Comparison of ENCODE assay signal across 8 cellular contexts in the genomic region with DNA sequence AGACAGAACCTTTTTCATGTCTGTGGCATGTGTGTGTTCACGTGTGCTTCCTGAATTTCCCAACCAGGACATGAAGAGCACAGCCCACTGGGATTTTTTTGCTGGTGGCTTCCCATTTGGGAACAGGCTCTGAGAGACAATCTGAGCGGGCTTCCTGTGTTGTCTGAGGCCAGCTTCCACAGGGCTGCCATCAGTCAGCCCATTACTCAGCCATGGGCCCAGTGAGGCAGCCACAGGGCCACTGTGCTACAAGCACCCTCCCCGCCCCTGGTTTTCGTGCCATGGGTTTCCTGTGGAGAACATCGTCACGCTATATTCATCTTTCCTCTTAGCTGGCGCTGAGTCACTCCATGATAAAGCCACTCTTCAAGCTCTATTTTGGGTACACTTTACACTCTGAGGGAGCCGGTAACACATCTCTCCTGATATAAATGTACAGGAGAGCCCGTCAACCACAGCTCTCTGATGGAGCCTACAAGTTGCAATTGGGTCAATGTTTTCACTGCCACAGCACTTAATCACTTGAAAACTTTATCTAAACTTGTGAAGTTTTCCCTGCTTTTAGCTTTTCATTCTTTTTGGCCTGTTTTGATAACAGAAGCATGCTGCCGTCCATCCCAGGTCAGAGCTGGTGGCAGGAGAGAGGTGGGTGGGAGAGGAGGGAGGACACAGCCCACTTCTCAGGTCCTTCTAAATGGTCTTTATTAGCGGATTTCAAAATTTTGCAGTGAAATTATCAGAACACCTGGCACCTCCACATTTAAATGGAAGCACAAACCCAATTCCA.
DNase-seq lines count a peak whose midpoint lies in the region; ATAC-seq, FAIRE-seq and TF ChIP-seq lines count a peak whose summit lies in the region.

No MANE protein-coding gene starts in this region.

- TF ChIP-seq CTCF in CD14-positive monocyte (IDR thresholded peaks at IDR 0.05) (no peak), keratinocyte (optimal IDR thresholded peaks at IDR 0.05 in 1 of 3, IDR thresholded peaks at IDR 0.05 in 1 of 3, conservative IDR thresholded peaks at IDR 0.05 in 1 of 3; ENCODE audit: extremely low read depth in 1 of 3, insufficient read depth in 2 of 3, low read length in 3 of 3) (no peak), endodermal cell (conservative IDR thresholded peaks at IDR 0.05) (no peak)

- no peaks in the 10 kb centered on the region for H4K20me1 ChIP-seq in keratinocyte (ENCODE audit: control insufficient read depth, extremely low read depth, insufficient read depth, low read length)

- H3K36me3 ChIP-seq in keratinocyte (ENCODE audit: control insufficient read depth in 2 of 2, extremely low read depth in 1 of 2, insufficient read depth in 2 of 2, low read length in 2 of 2) (no peaks in the 10 kb centered on the region), endodermal cell (ENCODE audit: control insufficient read depth, insufficient read depth, low read length) (peaks cover 36% of the 10 kb centered on the region)

- peaks cover 50% of the 10 kb centered on the region for H3K4me1 Mint-ChIP-seq in CD14-positive monocyte
- H3K4me1 Mint-ChIP-seq in endodermal cell: peaks cover 42% of the 10 kb centered on the region

- H3K27me3 Mint-ChIP-seq in CD14-positive monocyte (ENCODE audit: low read depth in 3 of 3) (peaks cover 0 to 5% (median 0%) of the 10 kb centered on the region in 3 donors), endodermal cell (ENCODE audit: insufficient read depth) (no peaks in the 10 kb centered on the region)

- H3K27ac Mint-ChIP-seq in CD14-positive monocyte (peak overlapping the region; percentile 85 to 96 (median 94)), endodermal cell (no peak overlapping the region)

- 86 to 93% methylated on average over 11 of the region's 11 CpGs for WGBS in endodermal cell (ENCODE audit: insufficient coverage in 1 of 2, insufficient read length in 1 of 2), 2 experiments

- peak; percentile 44 for FAIRE-seq in keratinocyte (lab: Jason Lieb, UNC)

- H3K27me3 ChIP-seq in keratinocyte (ENCODE audit: control insufficient read depth, extremely low read depth, insufficient read depth, low read length) (no peaks in the 10 kb centered on the region), endodermal cell (ENCODE audit: control insufficient read depth, insufficient read depth, low read length, poor library complexity, severe bottlenecking) (no peaks in the 10 kb centered on the region)

- intact Hi-C loops in CD14-positive monocyte (cut with micrococcal nuclease): loop anchor here (2.0 to 5.0 kb wide), 2 partner anchors 34 to 42 kb away; no protein-coding TSS in a partner anchor

- dilution Hi-C loops in keratinocyte (cut with MboI; ENCODE audit: extremely low pct_ligation_motif_present, low sequenced_read_pairs): no loop called here

- H3K27ac ChIP-seq in angular gyrus (ENCODE audit: low read depth, low read length) (peak overlapping the region; percentile 74), keratinocyte (ENCODE audit: control insufficient read depth, insufficient read depth, low read length) (peak overlapping the region; percentile 94), endodermal cell (ENCODE audit: low read depth, low read length) (no peak overlapping the region)

- ATAC-seq in HG02884 (IDR thresholded peaks at IDR 0.05; ENCODE audit: unreplicated experiment): peak; percentile 35

- H3K9ac ChIP-seq in keratinocyte (ENCODE audit: control insufficient read depth, extremely low read depth, insufficient read depth, low read length): peak overlapping the region; percentile 67
- no peak overlapping the region for H3K9ac ChIP-seq in endodermal cell (ENCODE audit: extremely low read depth, low read length, poor library complexity, severe bottlenecking)

- H3K9me3 Mint-ChIP-seq in CD14-positive monocyte (peaks cover 0 to 4% (median 2%) of the 10 kb centered on the region in 7 donors), endodermal cell (peaks cover 7% of the 10 kb centered on the region)

- H3K4me3 ChIP-seq in keratinocyte (ENCODE audit: control insufficient read depth in 2 of 3, extremely low read depth in 1 of 3, insufficient read depth in 2 of 3, low read depth in 1 of 3, low read length in 3 of 3) (no peak overlapping the region), endodermal cell (ENCODE audit: low read length) (no peak overlapping the region)

- H3K4me3 Mint-ChIP-seq in CD14-positive monocyte (peak overlapping the region in 1 of 2 donors; percentile 46), endodermal cell (no peak overlapping the region)

- H3K36me3 Mint-ChIP-seq in CD14-positive monocyte: peaks cover 33 to 49% of the 10 kb centered on the region in 2 donors
- H3K36me3 Mint-ChIP-seq in endodermal cell (ENCODE audit: low read depth): peaks cover 41% of the 10 kb centered on the region

- H2AFZ ChIP-seq in keratinocyte (ENCODE audit: control insufficient read depth, low read length): no peak overlapping the region

- H3K4me1 ChIP-seq in keratinocyte (ENCODE audit: control insufficient read depth, extremely low read depth, insufficient read depth, low read length): peaks cover 46% of the 10 kb centered on the region
- H3K4me1 ChIP-seq in endodermal cell (ENCODE audit: control insufficient read depth, insufficient read depth, low read length): peaks cover 15% of the 10 kb centered on the region

- H3K79me2 ChIP-seq in keratinocyte (ENCODE audit: control insufficient read depth, insufficient read depth, low read length): peaks cover 4% of the 10 kb centered on the region

- no peaks in the 10 kb centered on the region for H3K9me1 ChIP-seq in keratinocyte (ENCODE audit: control insufficient read depth, extremely low read depth, insufficient read depth, low read length)

- peaks cover 1% of the 10 kb centered on the region for H3K9me3 ChIP-seq in keratinocyte (ENCODE audit: control insufficient read depth, low read depth, low read length)
- peaks cover 16% of the 10 kb centered on the region for H3K9me3 ChIP-seq in endodermal cell (ENCODE audit: control insufficient read depth, low read length)

- DNase-seq in CD14-positive monocyte (ENCODE audit: low spot score) (peak; percentile 96), T-helper 2 cell (peak in 3 of 5 experiments; percentile 12 to 90 (median 49)), keratinocyte (ENCODE audit: low read depth, low spot score) (peak; percentile 78), endodermal cell (no peak), SHP77 treated with DMSO at 0.1 percent for 48 hours (lab: John Stamatoyannopoulos, UW) (no peak)
- DNase-seq in stimulated activated CD4-positive, alpha-beta T cell treated with anti-CD3 and anti-CD28 coated beads, TNF-alpha, amount 100 ng/mL, for 24 hours (ENCODE audit: low read depth in 3 of 3): peak; percentile 42 to 80 (median 57)

- H3K4me2 ChIP-seq in keratinocyte (ENCODE audit: control insufficient read depth, extremely low read depth, insufficient read depth, low read depth, low read length): peak overlapping the region; percentile 60

Comparison
In these comparisons a context has a peak if more than half of its experiments do, and no peak if none do; other contexts are left out.
1. DNase-seq: peak in CD14-positive monocyte (single experiment), T-helper 2 cell (3 of 5), keratinocyte (single experiment) and stimulated activated CD4-positive, alpha-beta T cell treated with anti-CD3 and anti-CD28 coated beads, TNF-alpha, amount 100 ng/mL, for 24 hours (3 of 3); none in endodermal cell (single experiment) and SHP77 treated with DMSO at 0.1 percent for 48 hours (single experiment).